8 cellular contexts compared by ENCODE assay signal in genomic region chr5:65926276-65926761, GRCh38. TPM values are rescaled to one million over a fixed set of nuclear protein-coding genes. Genes with fewer than 3 reads are reported as not detected.
DNase-seq lines count a peak whose midpoint lies in the region; ATAC-seq, FAIRE-seq and TF ChIP-seq lines count a peak whose summit lies in the region.

ERBIN (plus strand) TSS chr5:65926575; CDS start chr5:65992719, 66,144 bp downstream.

- intact Hi-C loops in dendritic cell treated with granulocyte-macrophage colony-stimulating factor and Interleukin-4, amounts not matched to agents 40 ng/mL and 50 ng/mL, for 4 days (cut with micrococcal nuclease), result loop anchor here (2.0 to 10.0 kb wide), 4 partner anchors 102 to 216 kb away; partner anchors contain the start of genes NLN, SGTB and SREK1
- intact Hi-C loops in HepG2 (cut with micrococcal nuclease; ENCODE audit: unreplicated experiment), result loop anchor here (5.0 to 10.0 kb wide), 5 partner anchors 36 to 302 kb away; partner anchors contain the start of genes SHLD3, TRAPPC13 and TRIM23

- peaks cover 50% of the 10 kb centered on the region for H3K4me1 ChIP-seq in HepG2 (ENCODE audit: insufficient read depth, low read length)

- 0% methylated on average over 11 of the region's 44 CpGs for WGBS in HepG2 (ENCODE audit: low lambda C conversion rate)

- POLR2A ChIA-PET in HepG2 (lab: Yijun Ruan, JAX), result interaction anchor here (0.5 to 1.4 kb wide), 4 partner anchors 9 to 363 kb away, joined by 3 to 4 read pairs (median 4); partner anchors contain the start of genes CENPK and PPWD1

- no peak for FAIRE-seq in HepG2 (lab: Jason Lieb, UNC)

- H2AFZ ChIP-seq in HepG2 (ENCODE audit: low read length), result no peak within 1 kb of the TSS

- H3K79me2 ChIP-seq in HepG2 (ENCODE audit: insufficient read depth, low read length), result peaks cover 50% of the 10 kb centered on the region

- peaks cover 9% of the 10 kb centered on the region for H3K27me3 Mint-ChIP-seq in dendritic cell treated with granulocyte-macrophage colony-stimulating factor and Interleukin-4, amounts not matched to agents 40 ng/mL and 50 ng/mL, for 4 days

- peak within 1 kb of the TSS; percentile 87 for H3K4me2 ChIP-seq in HepG2 (ENCODE audit: low read depth, low read length)

- no peak for TF ChIP-seq CTCF in HepG2 (CRISPR knock-in tag; IDR thresholded peaks at IDR 0.05)

- no peaks in the 10 kb centered on the region; a peak in 1 of 5 replicates for H3K27me3 ChIP-seq in HepG2 (ENCODE audit: control insufficient read depth in 1 of 2, insufficient read depth in 2 of 2, low read length in 2 of 2)

- no peaks in the 10 kb centered on the region for H3K9me3 ChIP-seq in HepG2 (ENCODE audit: low read length)

- H3K4me3 ChIP-seq in HepG2 (replicated peaks in 1 of 3; ENCODE audit: insufficient read depth in 1 of 3, low read depth in 2 of 3, low read length in 3 of 3), result peak within 1 kb of the TSS; percentile 92 to 98 (median 97)

- peak in 1 of 2 experiments; percentile 22; a peak in 1 of 4 replicates for TF ChIP-seq POLR2A in HepG2 (IDR thresholded peaks at IDR 0.05; ENCODE audit: insufficient read depth in 1 of 2, low read depth in 2 of 2, low read length in 2 of 2)

- H4K20me1 ChIP-seq in HepG2 (ENCODE audit: insufficient read depth, low read length), result peaks cover 23% of the 10 kb centered on the region

- TF ChIP-seq EP300 in HepG2 (IDR thresholded peaks at IDR 0.05; ENCODE audit: low read depth in 2 of 2, low read length in 2 of 2) (no peak), HepG2 (CRISPR knock-in tag; IDR thresholded peaks at IDR 0.05; ENCODE audit: borderline replicate concordance) (no peak)

- DNase-seq in NCI-H2081 (lab: John Stamatoyannopoulos, UW) (peak; percentile 27 to 41), NCI-H2081 treated with DMSO at 0.1 percent for 48 hours (lab: John Stamatoyannopoulos, UW) (no peak), NCI-H2196 treated with DMSO at 0.1 percent for 48 hours (lab: John Stamatoyannopoulos, UW; ENCODE audit: unreplicated experiment) (peak; percentile 2), HepG2 (ENCODE audit: low spot score) (peak; percentile 41)
- peak; percentile 59 to 63 for DNase-seq in activated CD4-positive, alpha-beta T cell treated with anti-CD3 and anti-CD28 coated beads, Interleukin-2, amount 50 U/mL, for 4 hours
- peak; percentile 64 for DNase-seq in stimulated activated CD4-positive, alpha-beta T cell treated with anti-CD3 and anti-CD28 coated beads, Interleukin-4, amount 100 ng/mL, for 1 hour

- no TSS peak for BruUV-seq in HepG2 (replicated peaks; lab: Mats Ljungman, UMichigan)

- no peaks in the 10 kb centered on the region for H3K36me3 ChIP-seq in HepG2 (replicated peaks in 1 of 2; ENCODE audit: control insufficient read depth in 1 of 2, insufficient read depth in 2 of 2, low read length in 2 of 2)

- H3K9ac ChIP-seq in HepG2 (ENCODE audit: insufficient read depth, low read depth, low read length), result peak within 1 kb of the TSS; percentile 93

- H3K4me3 Mint-ChIP-seq in dendritic cell treated with granulocyte-macrophage colony-stimulating factor and Interleukin-4, amounts not matched to agents 40 ng/mL and 50 ng/mL, for 4 days, result peak within 1 kb of the TSS; percentile 99

- H3K9me3 Mint-ChIP-seq in dendritic cell treated with granulocyte-macrophage colony-stimulating factor and Interleukin-4, amounts not matched to agents 40 ng/mL and 50 ng/mL, for 4 days, result no peaks in the 10 kb centered on the region

- H3K4me1 Mint-ChIP-seq in dendritic cell treated with granulocyte-macrophage colony-stimulating factor and Interleukin-4, amounts not matched to agents 40 ng/mL and 50 ng/mL, for 4 days (ENCODE audit: low read depth), result peaks cover 32% of the 10 kb centered on the region

- TF ChIP-seq RAD21 in HepG2 (CRISPR knock-in tag; IDR thresholded peaks at IDR 0.05), result 0 out of 2 replicates have a peak, but pooled peaks have one; percentile 9

- ATAC-seq in HG02870 (IDR thresholded peaks at IDR 0.05; ENCODE audit: unreplicated experiment), result peak; percentile 22
- peak; percentile 51 for ATAC-seq in HepG2

- peak within 1 kb of the TSS; percentile 100 for H3K27ac Mint-ChIP-seq in dendritic cell treated with granulocyte-macrophage colony-stimulating factor and Interleukin-4, amounts not matched to agents 40 ng/mL and 50 ng/mL, for 4 days

- peak within 1 kb of the TSS; percentile 98 for H3K27ac ChIP-seq in HepG2 (ENCODE audit: extremely low read length, insufficient read depth, low read length)

- peaks cover 37% of the 10 kb centered on the region for H3K36me3 Mint-ChIP-seq in dendritic cell treated with granulocyte-macrophage colony-stimulating factor and Interleukin-4, amounts not matched to agents 40 ng/mL and 50 ng/mL, for 4 days (ENCODE audit: low read depth)

- CTCF ChIA-PET in HepG2 (lab: Yijun Ruan, JAX; ENCODE audit: low intra/inter-chr PET ratio, low total read pairs), result no interaction called here

- in situ Hi-C loops in HepG2 (cut with HindIII; ENCODE audit: extremely low pct_ligation_motif_present, low pct_unique_long_range_greater_than_20kb), result no loop called here

TF ChIP-seq in HepG2, 621 proteins besides CTCF, POLR2A, EP300 and RAD21 (continues in another document):
- TF ChIP-seq ZBTB21 (CRISPR knock-in tag; IDR thresholded peaks at IDR 0.05), result no peak
- TF ChIP-seq GABPA (IDR thresholded peaks at IDR 0.05; ENCODE audit: low read depth, low read length), result peak; percentile 44; the same call in 1 of the 2 replicates
- TF ChIP-seq GABPA (CRISPR knock-in tag; IDR thresholded peaks at IDR 0.05; ENCODE audit: low read depth), result peak; percentile 69
- no peak for TF ChIP-seq DRAP1 (CRISPR knock-in tag; IDR thresholded peaks at IDR 0.05)
- TF ChIP-seq ZNF784 (CRISPR knock-in tag; IDR thresholded peaks at IDR 0.05; ENCODE audit: borderline replicate concordance), result no peak; the same call in 1 of the 2 replicates
- no peak for TF ChIP-seq NFYB (CRISPR knock-in tag; IDR thresholded peaks at IDR 0.05)
- TF ChIP-seq ZSCAN31 (CRISPR knock-in tag; IDR thresholded peaks at IDR 0.05; ENCODE audit: low read depth), result 0 out of 2 replicates have a peak, but pooled peaks have one; percentile 40
- TF ChIP-seq HOXA9 (CRISPR knock-in tag; IDR thresholded peaks at IDR 0.05; ENCODE audit: borderline replicate concordance), result no peak; the same call in 1 of the 2 replicates

RNA-seq across cellular contexts. Expression of gene ERBIN, which starts in this region (rescaled TPM):
- total RNA-seq in HepG2 (2016; rRNA removed; fragmentation: Illumina TruSeq; extraction: Trizol), result 41.7 and 54.8 TPM in 2 replicates
- total RNA-seq in HepG2 (2016; cell fraction: cytosol; rRNA removed; fragmentation: Illumina TruSeq; extraction: Trizol; ENCODE audit: low read depth), result 16.6 and 24.6 TPM in 2 replicates
- total RNA-seq in HepG2 (2016; cell fraction: insoluble cytoplasmic fraction; rRNA removed; fragmentation: Illumina TruSeq; extraction: Trizol), result 37.9 and 53.8 TPM in 2 replicates
- 23.2 and 27.1 TPM in 2 replicates for total RNA-seq in HepG2 (2016; cell fraction: membrane; rRNA removed; fragmentation: Illumina TruSeq; extraction: Trizol)
- 62.6 and 65.3 TPM in 2 replicates for total RNA-seq in HepG2 (2016; cell fraction: nucleus; rRNA removed; fragmentation: Illumina TruSeq; extraction: Trizol)
- 12.5 and 14.4 TPM in 2 replicates for polyA plus RNA-seq in HepG2 (2011; rRNA removed)
- polyA plus RNA-seq in HepG2 (2011; cell fraction: cytosol; rRNA removed), result 4.9 and 8.6 TPM in 2 replicates
- 10.5 and 10.8 TPM in 2 replicates for polyA plus RNA-seq in HepG2 (2011; cell fraction: nucleus; rRNA removed)
- 14.1 and 14.9 TPM in 2 replicates for polyA plus RNA-seq in HepG2 (2012)
- 0.44 and 0.64 TPM in 2 replicates for polyA plus RNA-seq in HepG2 (2016; cell fraction: cytosol; fragmentation: Illumina TruSeq; extraction: Trizol; ENCODE audit: low read depth)
- polyA plus RNA-seq in HepG2 (2016; cell fraction: insoluble cytoplasmic fraction; fragmentation: Illumina TruSeq; extraction: Trizol; ENCODE audit: low read depth), result 29.5 and 36.4 TPM in 2 replicates
- 3.4 and 3.9 TPM in 2 replicates for polyA plus RNA-seq in HepG2 (2016; cell fraction: membrane; fragmentation: Illumina TruSeq; extraction: Trizol; ENCODE audit: low read depth)
- polyA plus RNA-seq in HepG2 (2016; cell fraction: nucleus; fragmentation: Illumina TruSeq; extraction: Trizol; ENCODE audit: insufficient read depth, low read depth), result 40.0 and 43.6 TPM in 2 replicates
- 12.0 and 26.9 TPM in 2 replicates for polyA minus RNA-seq in HepG2 (2011; rRNA and poly(A)+ RNA removed; ENCODE audit: low replicate concordance)
- polyA minus RNA-seq in HepG2 (2011; cell fraction: cytosol; rRNA and poly(A)+ RNA removed), result 28.1 and 38.4 TPM in 2 replicates
- polyA minus RNA-seq in HepG2 (2011; cell fraction: nucleus; rRNA and poly(A)+ RNA removed), result 140 and 160 TPM in 2 replicates
